ENCODE assay signal across 1 cellular context in genomic region chr12:51025748-51026654, GRCh38.
TF ChIP-seq lines count a peak whose summit lies in the region.

Gene SLC11A2 (minus strand): TSS chr12:51026384. CDS start chr12:51010728, 15,656 bp downstream.

TF ChIP-seq in K562, 482 proteins besides CTCF, POLR2A, EP300 and RAD21 (continued from another document and continues in another):
- TF ChIP-seq SIN3B (IDR thresholded peaks at IDR 0.05; ENCODE audit: low read depth) (peak; percentile 25; the same call in 1 of the 2 replicates), CCAR2 (IDR thresholded peaks at IDR 0.05; ENCODE audit: low read depth, low read length) (no peak), ZBTB7A (IDR thresholded peaks at IDR 0.05; ENCODE audit: borderline replicate concordance, control insufficient read depth, low read depth, low read length) (peak; percentile 78; the same call in 1 of the 2 replicates), HBP1 (CRISPR knock-in tag; IDR thresholded peaks at IDR 0.05) (peak; percentile 64; the same call in 1 of the 2 replicates), RBM25 (IDR thresholded peaks at IDR 0.05; ENCODE audit: low read depth, low read length, severe bottlenecking) (peak; percentile 99), LCOR (CRISPR knock-in tag; IDR thresholded peaks at IDR 0.05) (peak; percentile 73; the same call in 1 of the 2 replicates), FOXA3 (CRISPR knock-in tag; conservative IDR thresholded peaks at IDR 0.05 in 1 of 2, IDR thresholded peaks at IDR 0.05 in 1 of 2) (peak in 1 of 2 experiments; percentile 24; a peak in 1 of 4 replicates), FOXP1 (CRISPR knock-in tag; IDR thresholded peaks at IDR 0.05) (peak; percentile 79), AFF4 (CRISPR knock-in tag; IDR thresholded peaks at IDR 0.05) (peak; percentile 78), GABPB1 (CRISPR knock-in tag; IDR thresholded peaks at IDR 0.05) (peak; percentile 75), HNRNPL (IDR thresholded peaks at IDR 0.05; ENCODE audit: low read depth, low read length) (peak; percentile 73; the same call in 1 of the 2 replicates), SLC30A9 (CRISPR knock-in tag; IDR thresholded peaks at IDR 0.05) (no peak), RBM17 (IDR thresholded peaks at IDR 0.05; ENCODE audit: borderline replicate concordance, low read depth, low read length) (no peak), CTBP1 (IDR thresholded peaks at IDR 0.05; ENCODE audit: borderline replicate concordance) (peak; percentile 91), ZKSCAN3 (CRISPR knock-in tag; IDR thresholded peaks at IDR 0.05) (no peak), NR2F6 (CRISPR knock-in tag; IDR thresholded peaks at IDR 0.05) (peak; percentile 85; the same call in 1 of the 2 replicates), ELK3 (CRISPR knock-in tag; IDR thresholded peaks at IDR 0.05) (no peak), ZNF282 (CRISPR knock-in tag; IDR thresholded peaks at IDR 0.05) (0 out of 2 replicates have a peak, but pooled peaks have one; percentile 11), SP2 (IDR thresholded peaks at IDR 0.05; ENCODE audit: extremely low read depth, low read depth, low read length, poor library complexity, severe bottlenecking) (peak; percentile 74), CREM (IDR thresholded peaks at IDR 0.05; ENCODE audit: low read depth) (peak; percentile 58; the same call in 1 of the 2 replicates), SP1 (CRISPR knock-in tag; IDR thresholded peaks at IDR 0.05) (peak; percentile 83), ZNF232 (CRISPR knock-in tag; IDR thresholded peaks at IDR 0.05) (no peak; the same call in 1 of the 2 replicates), ZBTB2 (IDR thresholded peaks at IDR 0.05) (no peak), FUS (optimal IDR thresholded peaks at IDR 0.05; ENCODE audit: low read depth, low read length) (no peak), SMAD4 (CRISPR knock-in tag; conservative IDR thresholded peaks at IDR 0.05) (peak; percentile 81), ZEB2 (IDR thresholded peaks at IDR 0.05) (peak; percentile 88), ASH1L (IDR thresholded peaks at IDR 0.05; ENCODE audit: borderline replicate concordance, low read depth, partially characterized antibody) (peak; percentile 85), E2F3 (CRISPR knock-in tag; IDR thresholded peaks at IDR 0.05) (peak; percentile 16; the same call in 1 of the 2 replicates), PCBP2 (IDR thresholded peaks at IDR 0.05; ENCODE audit: low read depth, low read length, poor library complexity, severe bottlenecking) (no peak), KDM2B (CRISPR knock-in tag; IDR thresholded peaks at IDR 0.05) (no peak), CREB3L1 (IDR thresholded peaks at IDR 0.05; ENCODE audit: borderline replicate concordance, low read depth) (peak; percentile 82), ZNF347 (CRISPR knock-in tag; IDR thresholded peaks at IDR 0.05; ENCODE audit: low read depth) (no peak), ZNF57 (CRISPR knock-in tag; IDR thresholded peaks at IDR 0.05) (no peak), CAMTA2 (CRISPR knock-in tag; conservative IDR thresholded peaks at IDR 0.05) (0 out of 2 replicates have a peak, but pooled peaks have one; percentile 20), ZNF431 (CRISPR knock-in tag; IDR thresholded peaks at IDR 0.05) (peak; percentile 76; the same call in 1 of the 2 replicates), RNF2 (IDR thresholded peaks at IDR 0.05) (peak; percentile 67; the same call in 1 of the 2 replicates), CBFB (CRISPR knock-in tag; IDR thresholded peaks at IDR 0.05) (no peak), NFRKB (IDR thresholded peaks at IDR 0.05; ENCODE audit: low read depth) (peak; percentile 72; the same call in 1 of the 2 replicates), ZBTB8A (IDR thresholded peaks at IDR 0.05; ENCODE audit: partially characterized antibody) (no peak), KDM1A (IDR thresholded peaks at IDR 0.05) (peak in 1 of 2 experiments; percentile 60; a peak in 1 of 4 replicates), MNT (conservative IDR thresholded peaks at IDR 0.05) (peak; percentile 79 to 88), GTF2B (IDR thresholded peaks at IDR 0.05; ENCODE audit: extremely low read depth, insufficient read length) (peak; percentile 8), CBFA2T3 (IDR thresholded peaks at IDR 0.05) (peak; percentile 38; the same call in 1 of the 2 replicates), RUNX1 (IDR thresholded peaks at IDR 0.05; ENCODE audit: low read depth) (no peak), NR4A1 (CRISPR knock-in tag; IDR thresholded peaks at IDR 0.05) (peak; percentile 43; the same call in 1 of the 2 replicates), NR4A1 (tag; IDR thresholded peaks at IDR 0.05) (0 out of 2 replicates have a peak, but pooled peaks have one; percentile 20), ZNF639 (CRISPR knock-in tag; conservative IDR thresholded peaks at IDR 0.05 in 1 of 2, IDR thresholded peaks at IDR 0.05 in 1 of 2) (peak in 1 of 2 experiments; percentile 39; a peak in 1 of 4 replicates), ZBTB1 (CRISPR knock-in tag; IDR thresholded peaks at IDR 0.05; ENCODE audit: borderline replicate concordance, low read depth) (peak; percentile 79; the same call in 1 of the 2 replicates), IRF9 (tag; IDR thresholded peaks at IDR 0.05) (no peak), PTBP1 (IDR thresholded peaks at IDR 0.05; ENCODE audit: low read depth, low read length) (no peak), ELF2 (CRISPR knock-in tag; IDR thresholded peaks at IDR 0.05) (peak; percentile 74; the same call in 1 of the 2 replicates), E2F1 (CRISPR knock-in tag; IDR thresholded peaks at IDR 0.05) (peak; percentile 80; the same call in 1 of the 2 replicates), MAX (CRISPR knock-in tag; IDR thresholded peaks at IDR 0.05) (peak; percentile 99), PURB (CRISPR knock-in tag; IDR thresholded peaks at IDR 0.05; ENCODE audit: low read depth) (no peak), HLTF (IDR thresholded peaks at IDR 0.05) (peak; percentile 62; the same call in 1 of the 2 replicates)
